17 cellular contexts compared by ENCODE assay signal in the genomic region with DNA sequence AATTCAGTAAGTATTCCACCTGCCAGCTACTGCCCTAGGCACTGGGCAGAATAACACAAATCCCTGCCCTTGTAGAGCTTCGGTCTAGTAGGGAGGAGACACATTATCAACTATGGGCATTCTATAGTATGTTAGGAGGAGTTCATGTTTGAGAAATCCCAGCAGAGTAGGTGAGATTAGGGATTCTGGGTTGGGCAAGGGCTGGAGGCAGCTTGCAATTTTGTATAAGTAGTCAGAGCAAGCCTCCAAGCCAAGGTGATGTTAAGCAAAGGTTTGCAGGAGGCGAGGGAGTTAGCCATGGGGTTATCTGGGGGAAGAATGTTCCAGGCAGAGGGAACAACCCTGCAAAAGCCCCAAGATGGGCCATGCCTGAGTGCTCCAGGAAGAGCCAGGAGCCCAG.
DNase-seq lines count a peak whose midpoint lies in the region; ATAC-seq and TF ChIP-seq lines count a peak whose summit lies in the region.
"Had no signal": no experiment of that assay in that cellular context is flagged by ENCODE, and none has a peak within 500 bp of the region (broad histone marks: within the 10 kb centered on the region; RNA-seq: fewer than 3 reads in every experiment).

No MANE protein-coding gene starts in this region.

- H3K27ac ChIP-seq in WERI-Rb-1 (no peak overlapping the region), neural progenitor cell (no peak overlapping the region)
- H3K27ac ChIP-seq: 22Rv1, GM23248 had no signal

- H3K36me3 Mint-ChIP-seq in neural progenitor cell = no peaks in the 10 kb centered on the region
- H3K36me3 Mint-ChIP-seq: CD4-positive, alpha-beta memory T cell had no signal

- H3F3A ChIP-seq in neural progenitor cell (ENCODE audit: low read depth) = no peaks in the 10 kb centered on the region

- peaks cover 6% of the 10 kb centered on the region for H3K9me3 Mint-ChIP-seq in neural progenitor cell
- H3K9me3 Mint-ChIP-seq: CD4-positive, alpha-beta memory T cell had no signal

- DNase-seq in activated effector memory CD4-positive, alpha-beta T cell treated with anti-CD3 and anti-CD28 coated beads, Interleukin-2, amount 50 U/mL, for 16 hours = peak; percentile 17
- no peak for DNase-seq in activated effector memory CD4-positive, alpha-beta T cell treated with Interleukin-2 at 50 U/mL for 16 hours
- DNase-seq in WERI-Rb-1 (peak; percentile 0), omental fat pad (ENCODE audit: low spot score) (no peak), NCI-H1105 treated with DMSO at 0.1 percent for 48 hours (lab: John Stamatoyannopoulos, UW) (no peak), neural progenitor cell (ENCODE audit: low spot score) (no peak)
- DNase-seq: C1 segment of cervical spinal cord; Calu3; CD4-positive, alpha-beta memory T cell; COR-L47; DMS53; DMS79 treated with DMSO at 0.1 percent for 48 hours; GM23248; H7; HCEC 1CT had no signal

- H3K27ac Mint-ChIP-seq in neural progenitor cell = no peak overlapping the region
- H3K27ac Mint-ChIP-seq: B cell had no signal

- H3K36me3 ChIP-seq in WERI-Rb-1 = no peaks in the 10 kb centered on the region
- no peaks in the 10 kb centered on the region for H3K36me3 ChIP-seq in neural progenitor cell

- H3K27me3 ChIP-seq in WERI-Rb-1 (ENCODE audit: insufficient read depth, low read depth, severe bottlenecking) (peaks cover 14% of the 10 kb centered on the region), neural progenitor cell (no peaks in the 10 kb centered on the region)

- H3K4me3 Mint-ChIP-seq in neural progenitor cell = no peak overlapping the region
- H3K4me3 Mint-ChIP-seq: B cell; CD4-positive, alpha-beta memory T cell had no signal

- H3K27me3 Mint-ChIP-seq in neural progenitor cell (ENCODE audit: insufficient read depth, low read depth) = peaks cover 3% of the 10 kb centered on the region
- H3K27me3 Mint-ChIP-seq: B cell had no signal

- H3K9me3 ChIP-seq in WERI-Rb-1 (ENCODE audit: severe bottlenecking) = no peaks in the 10 kb centered on the region
- no peaks in the 10 kb centered on the region for H3K9me3 ChIP-seq in neural progenitor cell (ENCODE audit: low read depth)

- no peaks in the 10 kb centered on the region for H4K20me1 ChIP-seq in neural progenitor cell (ENCODE audit: low read depth)

- no peak for TF ChIP-seq CTCF in WERI-Rb-1 (IDR thresholded peaks at IDR 0.05; ENCODE audit: low read depth, low read length)
- TF ChIP-seq CTCF in omental fat pad (IDR thresholded peaks at IDR 0.05) = no peak
- no peak for TF ChIP-seq CTCF in neural progenitor cell (IDR thresholded peaks at IDR 0.05)

- no peak overlapping the region for H3K4me2 ChIP-seq in neural progenitor cell

- no peak overlapping the region for H3K9ac ChIP-seq in neural progenitor cell
- H3K9ac ChIP-seq: GM23248 had no signal

- H3K4me3 ChIP-seq in WERI-Rb-1 (ENCODE audit: low read depth, low read length) = no peak overlapping the region
- H3K4me3 ChIP-seq in neural progenitor cell = no peak overlapping the region
- H3K4me3 ChIP-seq: GM23248 had no signal

- ATAC-seq in omental fat pad (ENCODE audit: low FRiP score) = peak; percentile 55

- peaks cover 15% of the 10 kb centered on the region for H3K4me1 Mint-ChIP-seq in neural progenitor cell
- H3K4me1 Mint-ChIP-seq: CD4-positive, alpha-beta memory T cell had no signal

- H3K4me1 ChIP-seq in neural progenitor cell = peaks cover 4% of the 10 kb centered on the region

- no peaks in the 10 kb centered on the region for H3K79me2 ChIP-seq in neural progenitor cell (ENCODE audit: low read depth)

- H2AFZ ChIP-seq in neural progenitor cell (replicated peaks) = no peak overlapping the region
- H2AFZ ChIP-seq: GM23248 had no signal

Comparison
In these comparisons a context has a peak if more than half of its experiments do, and no peak if none do; other contexts are left out.
1. DNase-seq: peak in activated effector memory CD4-positive, alpha-beta T cell treated with anti-CD3 and anti-CD28 coated beads, Interleukin-2, amount 50 U/mL, for 16 hours (single experiment) and WERI-Rb-1 (single experiment); none in activated effector memory CD4-positive, alpha-beta T cell treated with Interleukin-2 at 50 U/mL for 16 hours (single experiment), omental fat pad (single experiment), NCI-H1105 treated with DMSO at 0.1 percent for 48 hours (single experiment) and neural progenitor cell (single experiment).